8 cellular contexts compared by ENCODE assay signal in the genomic region with DNA sequence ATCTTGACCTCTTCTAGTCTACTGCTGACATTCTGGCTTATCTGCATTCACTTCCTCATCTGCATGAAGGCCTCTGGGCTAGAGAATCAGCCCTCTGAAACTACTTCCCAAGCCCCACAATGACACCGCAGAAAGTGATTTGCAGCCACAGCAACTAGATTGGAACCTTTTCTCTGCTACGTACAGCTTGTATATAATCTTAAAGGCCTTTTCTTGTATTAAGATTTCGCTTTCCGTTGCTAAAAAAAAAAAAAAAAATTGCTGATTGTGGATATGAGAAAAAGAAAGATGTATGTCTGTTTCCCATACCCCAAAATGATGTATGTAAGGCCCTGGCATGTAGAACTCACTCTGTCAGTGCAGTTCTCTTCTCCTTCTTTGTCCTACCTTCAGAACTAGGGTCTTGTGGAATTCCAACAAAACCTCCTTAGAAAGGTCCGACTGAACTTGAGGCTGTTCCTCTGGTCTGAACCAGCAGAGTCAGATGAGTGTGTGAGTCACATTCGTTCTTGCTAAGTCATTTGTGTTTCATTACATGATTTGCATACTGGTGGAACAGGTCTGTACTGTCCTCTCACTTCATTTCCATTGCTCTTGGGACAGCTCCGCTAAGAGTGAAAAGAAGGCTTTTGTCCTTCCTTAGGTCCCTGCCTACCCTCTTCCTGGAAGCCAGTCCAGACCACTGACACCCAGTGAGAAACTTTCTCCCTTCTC.
DNase-seq lines count a peak whose midpoint lies in the region; ATAC-seq and TF ChIP-seq lines count a peak whose summit lies in the region.

No MANE protein-coding gene starts in this region.

- no peak overlapping the region for H3K4me3 ChIP-seq in MG63

- CTCF ChIA-PET in activated B cell treated with CpG ODN at 0.5 μM for 24 hours (lab: Charles Lee): no interaction called here

- ATAC-seq in GM21423 (IDR thresholded peaks at IDR 0.05; ENCODE audit: unreplicated experiment) (peak; percentile 87), HG03575 (IDR thresholded peaks at IDR 0.05; ENCODE audit: extremely low read depth, insufficient number of reproducible peaks, low FRiP score, unreplicated experiment) (peak; percentile 64), activated B cell treated with CpG ODN at 0.5 μM for 24 hours (ENCODE audit: low read depth) (peak; percentile 94)
- ATAC-seq in activated T-cell treated with anti-CD3 and anti-CD28 coated beads, Interleukin-2, amount 50 U/mL, for 4 hours: no peak

- H3K36me3 ChIP-seq in MG63: peaks cover 26% of the 10 kb centered on the region

- intact Hi-C loops in activated B cell treated with CpG ODN at 0.5 μM for 24 hours (cut with micrococcal nuclease): loop anchor here (1.0 to 2.0 kb wide), 3 partner anchors 10 to 60 kb away; no protein-coding TSS in a partner anchor

- peak overlapping the region; percentile 77 for H3K4me3 Mint-ChIP-seq in activated B cell treated with CpG ODN at 0.5 μM for 24 hours
- H3K4me3 Mint-ChIP-seq in activated T-cell treated with anti-CD3 and anti-CD28 coated beads, Interleukin-2, amount 50 U/mL, for 4 hours: no peak overlapping the region

- peaks cover 26% of the 10 kb centered on the region for H3K4me1 Mint-ChIP-seq in activated B cell treated with CpG ODN at 0.5 μM for 24 hours
- H3K4me1 Mint-ChIP-seq in activated T-cell treated with anti-CD3 and anti-CD28 coated beads, Interleukin-2, amount 50 U/mL, for 4 hours (ENCODE audit: low read depth): no peaks in the 10 kb centered on the region

- TF ChIP-seq CTCF in activated B cell treated with CpG ODN at 0.5 μM for 24 hours (IDR thresholded peaks at IDR 0.05): no peak

- no peaks in the 10 kb centered on the region for H3K27me3 ChIP-seq in MG63

- H3K27ac Mint-ChIP-seq in activated B cell treated with CpG ODN at 0.5 μM for 24 hours: peak overlapping the region; percentile 87

- POLR2A ChIA-PET in activated B cell treated with CpG ODN at 0.5 μM for 24 hours (lab: Charles Lee): interaction anchor here (0.6 to 1.8 kb wide), 5 partner anchors 9 to 1401 kb away, joined by 4 to 9 read pairs (median 4); no protein-coding TSS in a partner anchor

- DNase-seq in DMS153 (lab: John Stamatoyannopoulos, UW) (peak; percentile 80), activated B cell treated with CpG ODN at 0.5 μM for 24 hours (no peak), islet precursor cell (peak; percentile 94), occipital lobe (lab: John Stamatoyannopoulos, UW) (no peak), MG63 (no peak)
- no peak for DNase-seq in activated T-cell treated with anti-CD3 and anti-CD28 coated beads, Interleukin-2, amount 50 U/mL, for 4 hours

- no peaks in the 10 kb centered on the region for H3K27me3 Mint-ChIP-seq in activated B cell treated with CpG ODN at 0.5 μM for 24 hours
- peaks cover 3% of the 10 kb centered on the region for H3K27me3 Mint-ChIP-seq in activated T-cell treated with anti-CD3 and anti-CD28 coated beads, Interleukin-2, amount 50 U/mL, for 4 hours (ENCODE audit: low read depth)

- H3K36me3 Mint-ChIP-seq in activated B cell treated with CpG ODN at 0.5 μM for 24 hours (ENCODE audit: low read depth): peaks cover under 1% of the 10 kb centered on the region
- H3K36me3 Mint-ChIP-seq in activated T-cell treated with anti-CD3 and anti-CD28 coated beads, Interleukin-2, amount 50 U/mL, for 4 hours (ENCODE audit: insufficient read depth): no peaks in the 10 kb centered on the region

- H3K9me3 Mint-ChIP-seq in activated B cell treated with CpG ODN at 0.5 μM for 24 hours: no peaks in the 10 kb centered on the region
- no peaks in the 10 kb centered on the region for H3K9me3 Mint-ChIP-seq in activated T-cell treated with anti-CD3 and anti-CD28 coated beads, Interleukin-2, amount 50 U/mL, for 4 hours

- no peaks in the 10 kb centered on the region for H3K9me3 ChIP-seq in MG63

Comparison
In these comparisons a context has a peak if more than half of its experiments do, and no peak if none do; other contexts are left out.
1. DNase-seq: peak in DMS153 (single experiment) and islet precursor cell (single experiment); none in activated B cell treated with CpG ODN at 0.5 μM for 24 hours (single experiment), activated T-cell treated with anti-CD3 and anti-CD28 coated beads, Interleukin-2, amount 50 U/mL, for 4 hours (single experiment), occipital lobe (single experiment) and MG63 (single experiment).
2. ATAC-seq: peak in GM21423 (single experiment), HG03575 (single experiment) and activated B cell treated with CpG ODN at 0.5 μM for 24 hours (single experiment); none in activated T-cell treated with anti-CD3 and anti-CD28 coated beads, Interleukin-2, amount 50 U/mL, for 4 hours (0 of 2).